1 cellular context compared by ENCODE assay signal in the genomic region with DNA sequence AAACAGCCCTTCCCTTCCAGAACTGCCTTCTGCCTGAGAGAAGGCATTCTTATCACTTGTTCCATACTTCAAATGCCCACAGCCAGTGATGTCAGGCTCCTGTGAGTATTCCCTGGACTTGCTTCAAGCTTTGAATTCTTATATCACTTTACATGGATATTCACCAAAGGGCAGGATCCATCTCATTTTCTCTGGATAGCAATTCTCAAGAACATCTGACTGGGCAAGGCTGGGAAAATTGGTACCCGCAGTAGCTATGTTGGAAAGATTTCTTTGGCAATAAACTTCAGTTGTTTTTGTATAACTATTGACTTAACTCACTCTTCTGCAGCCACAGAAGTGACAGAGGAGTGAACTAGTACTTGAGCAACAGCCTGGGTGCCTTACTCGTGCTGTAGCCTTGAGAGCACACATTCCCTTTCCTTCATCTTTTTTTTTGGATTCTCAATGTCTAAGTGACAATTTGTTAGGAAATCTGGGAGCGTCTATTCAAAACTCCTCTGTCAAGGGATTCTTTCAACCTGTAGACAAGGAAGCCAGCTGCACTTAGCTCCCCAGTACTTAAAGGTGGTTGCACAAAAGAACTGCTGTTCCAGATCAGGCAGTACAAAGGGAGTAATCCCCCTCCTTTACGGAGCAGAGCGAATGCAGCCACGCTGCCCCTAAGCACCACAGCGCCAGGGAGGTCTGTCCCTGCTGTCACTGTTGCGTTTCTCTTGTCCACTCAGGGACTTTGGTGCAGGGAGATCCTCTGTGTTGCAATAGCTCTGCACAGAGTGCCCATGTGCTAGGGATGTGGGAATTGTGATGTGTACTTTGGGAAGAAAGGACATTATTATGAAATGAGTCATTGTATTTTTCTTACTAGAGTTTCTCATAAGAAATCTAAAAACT.
TF ChIP-seq lines count a peak whose summit lies in the region.

No MANE protein-coding gene starts in this region.

TF ChIP-seq in liver, 16 proteins besides CTCF, POLR2A, EP300 and RAD21 (continued from another document):
- TF ChIP-seq, protein P1, sequence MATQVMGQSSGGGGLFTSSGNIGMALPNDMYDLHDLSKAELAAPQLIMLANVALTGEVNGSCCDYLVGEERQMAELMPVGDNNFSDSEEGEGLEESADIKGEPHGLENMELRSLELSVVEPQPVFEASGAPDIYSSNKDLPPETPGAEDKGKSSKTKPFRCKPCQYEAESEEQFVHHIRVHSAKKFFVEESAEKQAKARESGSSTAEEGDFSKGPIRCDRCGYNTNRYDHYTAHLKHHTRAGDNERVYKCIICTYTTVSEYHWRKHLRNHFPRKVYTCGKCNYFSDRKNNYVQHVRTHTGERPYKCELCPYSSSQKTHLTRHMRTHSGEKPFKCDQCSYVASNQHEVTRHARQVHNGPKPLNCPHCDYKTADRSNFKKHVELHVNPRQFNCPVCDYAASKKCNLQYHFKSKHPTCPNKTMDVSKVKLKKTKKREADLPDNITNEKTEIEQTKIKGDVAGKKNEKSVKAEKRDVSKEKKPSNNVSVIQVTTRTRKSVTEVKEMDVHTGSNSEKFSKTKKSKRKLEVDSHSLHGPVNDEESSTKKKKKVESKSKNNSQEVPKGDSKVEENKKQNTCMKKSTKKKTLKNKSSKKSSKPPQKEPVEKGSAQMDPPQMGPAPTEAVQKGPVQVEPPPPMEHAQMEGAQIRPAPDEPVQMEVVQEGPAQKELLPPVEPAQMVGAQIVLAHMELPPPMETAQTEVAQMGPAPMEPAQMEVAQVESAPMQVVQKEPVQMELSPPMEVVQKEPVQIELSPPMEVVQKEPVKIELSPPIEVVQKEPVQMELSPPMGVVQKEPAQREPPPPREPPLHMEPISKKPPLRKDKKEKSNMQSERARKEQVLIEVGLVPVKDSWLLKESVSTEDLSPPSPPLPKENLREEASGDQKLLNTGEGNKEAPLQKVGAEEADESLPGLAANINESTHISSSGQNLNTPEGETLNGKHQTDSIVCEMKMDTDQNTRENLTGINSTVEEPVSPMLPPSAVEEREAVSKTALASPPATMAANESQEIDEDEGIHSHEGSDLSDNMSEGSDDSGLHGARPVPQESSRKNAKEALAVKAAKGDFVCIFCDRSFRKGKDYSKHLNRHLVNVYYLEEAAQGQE (IDR thresholded peaks at IDR 0.05), result no peak
- TF ChIP-seq EGR1 (IDR thresholded peaks at IDR 0.05; ENCODE audit: low read depth in 2 of 2), result no peak
- TF ChIP-seq, protein P2, sequence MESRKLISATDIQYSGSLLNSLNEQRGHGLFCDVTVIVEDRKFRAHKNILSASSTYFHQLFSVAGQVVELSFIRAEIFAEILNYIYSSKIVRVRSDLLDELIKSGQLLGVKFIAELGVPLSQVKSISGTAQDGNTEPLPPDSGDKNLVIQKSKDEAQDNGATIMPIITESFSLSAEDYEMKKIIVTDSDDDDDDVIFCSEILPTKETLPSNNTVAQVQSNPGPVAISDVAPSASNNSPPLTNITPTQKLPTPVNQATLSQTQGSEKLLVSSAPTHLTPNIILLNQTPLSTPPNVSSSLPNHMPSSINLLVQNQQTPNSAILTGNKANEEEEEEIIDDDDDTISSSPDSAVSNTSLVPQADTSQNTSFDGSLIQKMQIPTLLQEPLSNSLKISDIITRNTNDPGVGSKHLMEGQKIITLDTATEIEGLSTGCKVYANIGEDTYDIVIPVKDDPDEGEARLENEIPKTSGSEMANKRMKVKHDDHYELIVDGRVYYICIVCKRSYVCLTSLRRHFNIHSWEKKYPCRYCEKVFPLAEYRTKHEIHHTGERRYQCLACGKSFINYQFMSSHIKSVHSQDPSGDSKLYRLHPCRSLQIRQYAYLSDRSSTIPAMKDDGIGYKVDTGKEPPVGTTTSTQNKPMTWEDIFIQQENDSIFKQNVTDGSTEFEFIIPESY (IDR thresholded peaks at IDR 0.05), result no peak
- no peak for TF ChIP-seq FOXA1 (IDR thresholded peaks at IDR 0.05)
- no peak for TF ChIP-seq NR2F2 (IDR thresholded peaks at IDR 0.05)
TF ChIP-seq in liver: peak in this region for 5.
